Comparison of ENCODE assay signal across 21 cellular contexts in the genomic region with DNA sequence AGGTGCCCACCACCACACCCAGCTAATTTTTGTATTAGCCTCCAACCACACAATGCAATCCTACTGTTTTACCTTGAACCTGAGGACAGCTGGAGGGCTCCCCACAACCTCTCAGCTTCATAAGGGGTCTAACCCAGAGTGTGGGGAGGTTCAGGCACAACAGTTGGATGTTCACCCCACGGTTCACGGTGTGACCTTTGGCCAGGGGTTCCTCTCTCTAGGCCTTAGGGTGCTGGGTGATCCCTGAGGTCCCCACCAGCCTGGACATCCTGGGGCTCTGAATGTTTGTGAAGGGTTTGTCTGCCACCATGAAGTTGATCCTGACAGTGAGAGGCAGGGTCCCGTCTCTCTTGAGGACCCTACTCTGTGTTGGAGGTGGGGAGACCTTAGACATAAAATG.
"Had no signal": no experiment of that assay in that cellular context is flagged by ENCODE, and none has a peak within 500 bp of the region (broad histone marks: within the 10 kb centered on the region; RNA-seq: fewer than 3 reads in every experiment).

No MANE protein-coding gene starts in this region.

- H3K27me3 ChIP-seq: heart right ventricle, left lung had no signal

- H3K27ac Mint-ChIP-seq: immature natural killer cell, nephron had no signal

- ATAC-seq: heart right ventricle, left lung, sciatic nerve had no signal

- H3K36me3 ChIP-seq: heart right ventricle, left lung, prostate gland had no signal

- H3K9me3 Mint-ChIP-seq: immature natural killer cell had no signal

- DNase-seq: effector CD4-positive, alpha-beta T cell; foreskin melanocyte; heart right ventricle; immature natural killer cell; left lung; mesenchymal stem cell; naive B cell; occipital lobe; retina; stimulated activated CD4-positive, alpha-beta T cell treated with anti-CD3 and anti-CD28 coated beads, Interleukin-2, amount 100 ng/mL, for 24 hours; stimulated activated CD4-positive, alpha-beta T cell treated with anti-CD3 and anti-CD28 coated beads, Interleukin-4, amount 100 ng/mL, for 4 hours; stimulated activated naive CD4-positive, alpha-beta T cell treated with Interleukin-2 at 50 U/mL for 16 hours; trophoblast cell had no signal

- H3K4me1 Mint-ChIP-seq: immature natural killer cell had no signal

- H3K27ac ChIP-seq: coronary artery, left lung, parathyroid adenoma, prostate gland had no signal

- H3K9ac ChIP-seq: parathyroid adenoma had no signal

- H2AFZ ChIP-seq: parathyroid adenoma had no signal

- FAIRE-seq: keratinocyte, urothelium cell line had no signal

- H3K4me1 ChIP-seq: prostate gland had no signal

- H3K9me3 ChIP-seq: left lung, prostate gland had no signal

- H3K4me3 ChIP-seq: coronary artery, left lung, lung, prostate gland had no signal

- H3K4me3 Mint-ChIP-seq: immature natural killer cell, naive B cell, nephron had no signal
